ENCODE assay signal across 21 cellular contexts in genomic region chr5:154366353-154366752, GRCh38.
DNase-seq lines count a peak whose midpoint lies in the region; ATAC-seq, FAIRE-seq and TF ChIP-seq lines count a peak whose summit lies in the region.
"Had no signal": no experiment of that assay in that cellular context is flagged by ENCODE, and none has a peak within 500 bp of the region (broad histone marks: within the 10 kb centered on the region; RNA-seq: fewer than 3 reads in every experiment).

No MANE protein-coding gene starts in this region.

- no peak overlapping the region for H3K9ac ChIP-seq in keratinocyte (ENCODE audit: control insufficient read depth, extremely low read depth, insufficient read depth, low read length)

- H3K9me1 ChIP-seq in keratinocyte (ENCODE audit: control insufficient read depth, extremely low read depth, insufficient read depth, low read length): no peaks in the 10 kb centered on the region

- no peaks in the 10 kb centered on the region for H3K9me3 ChIP-seq in keratinocyte (ENCODE audit: control insufficient read depth, low read depth, low read length)
- H3K9me3 ChIP-seq: esophagus squamous epithelium had no signal

- no peaks in the 10 kb centered on the region for H4K20me1 ChIP-seq in keratinocyte (ENCODE audit: control insufficient read depth, extremely low read depth, insufficient read depth, low read length)

- dilution Hi-C loops in keratinocyte (cut with MboI; ENCODE audit: extremely low pct_ligation_motif_present, low sequenced_read_pairs): no loop called here

- H3K27ac ChIP-seq in ACC112 (ENCODE audit: low read depth, low read length): peak overlapping the region; percentile 87
- H3K27ac ChIP-seq in keratinocyte (ENCODE audit: control insufficient read depth, insufficient read depth, low read length): peak overlapping the region; percentile 58

- H3K27me3 ChIP-seq in ACC112 (ENCODE audit: insufficient read depth, low read length): no peaks in the 10 kb centered on the region
- no peaks in the 10 kb centered on the region for H3K27me3 ChIP-seq in keratinocyte (ENCODE audit: control insufficient read depth, extremely low read depth, insufficient read depth, low read length)
- H3K27me3 ChIP-seq: esophagus squamous epithelium had no signal

- H3K4me1 ChIP-seq in ACC112 (ENCODE audit: control insufficient read depth, insufficient read depth, low read length, unreplicated experiment): peaks cover 71% of the 10 kb centered on the region
- H3K4me1 ChIP-seq in keratinocyte (ENCODE audit: control insufficient read depth, extremely low read depth, insufficient read depth, low read length): peaks cover 57% of the 10 kb centered on the region

- no peak for ATAC-seq in HG03342 (IDR thresholded peaks at IDR 0.05; ENCODE audit: unreplicated experiment)
- ATAC-seq in GM19463 (IDR thresholded peaks at IDR 0.05; ENCODE audit: unreplicated experiment): no peak
- ATAC-seq: activated naive CD8-positive, alpha-beta T cell treated with anti-CD3 and anti-CD28 coated beads, Interleukin-2, amount 50 U/mL, for 24 hours had no signal

- TF ChIP-seq CTCF in cardiac fibroblast (IDR thresholded peaks at IDR 0.05; ENCODE audit: low read depth, low read length): no peak
- TF ChIP-seq CTCF in keratinocyte (optimal IDR thresholded peaks at IDR 0.05 in 1 of 3, IDR thresholded peaks at IDR 0.05 in 1 of 3, conservative IDR thresholded peaks at IDR 0.05 in 1 of 3; ENCODE audit: extremely low read depth in 1 of 3, insufficient read depth in 2 of 3, low read length in 3 of 3): no peak

- no peaks in the 10 kb centered on the region for H3K36me3 ChIP-seq in ACC112 (ENCODE audit: insufficient read depth, low read length)
- H3K36me3 ChIP-seq in keratinocyte (ENCODE audit: control insufficient read depth in 2 of 2, extremely low read depth in 1 of 2, insufficient read depth in 2 of 2, low read length in 2 of 2): no peaks in the 10 kb centered on the region
- H3K36me3 ChIP-seq: esophagus squamous epithelium had no signal

- no peak for FAIRE-seq in keratinocyte (lab: Jason Lieb, UNC)

- H3K4me3 ChIP-seq in ACC112 (ENCODE audit: low read depth, low read length): no peak overlapping the region
- H3K4me3 ChIP-seq in cardiac fibroblast (replicated peaks in 1 of 2; ENCODE audit: low read depth in 2 of 2, low read length in 2 of 2): no peak overlapping the region
- no peak overlapping the region for H3K4me3 ChIP-seq in keratinocyte (ENCODE audit: control insufficient read depth in 2 of 3, extremely low read depth in 1 of 3, insufficient read depth in 2 of 3, low read depth in 1 of 3, low read length in 3 of 3)
- H3K4me3 ChIP-seq: esophagus squamous epithelium had no signal

- peak overlapping the region; percentile 1 for H3K4me2 ChIP-seq in keratinocyte (ENCODE audit: control insufficient read depth, extremely low read depth, insufficient read depth, low read depth, low read length)

- DNase-seq in LHCN-M2 (ENCODE audit: low read depth) (peak; percentile 60), cardiac fibroblast (ENCODE audit: low read depth in 2 of 2) (peak; percentile 74 to 85), keratinocyte (ENCODE audit: low read depth, low spot score) (no peak), NCI-H446 (lab: John Stamatoyannopoulos, UW) (no peak), activated gamma-delta T cell (lab: John Stamatoyannopoulos, UW) (no peak)
- DNase-seq: activated CD4-positive, alpha-beta T cell treated with anti-CD3 and anti-CD28 coated beads, Interleukin-2, amount 50 U/mL, for 48 hours; activated naive CD8-positive, alpha-beta T cell treated with anti-CD3 and anti-CD28 coated beads, Interleukin-2, amount 50 U/mL, for 24 hours; activated T-cell treated with anti-CD3 and anti-CD28 coated beads, Interleukin-2, amount 50 U/mL, for 48 hours; COR-L47; cortex of kidney; esophagus squamous epithelium; hippocampal formation; Karpas-422; left cardiac atrium; NCI-H1694; NCI-H345; stimulated activated CD4-positive, alpha-beta T cell treated with anti-CD3 and anti-CD28 coated beads, Interleukin-12 subunit alpha, Interleukin-12 subunit beta, amount 100 ng/mL, for 4 hours; stimulated activated naive CD4-positive, alpha-beta T cell had no signal

- H2AFZ ChIP-seq in ACC112 (ENCODE audit: low read length, unreplicated experiment) (no peak overlapping the region), keratinocyte (ENCODE audit: control insufficient read depth, low read length) (no peak overlapping the region)

- H3K79me2 ChIP-seq in ACC112 (ENCODE audit: control insufficient read depth, insufficient read depth, low read length, unreplicated experiment) (peaks cover 3% of the 10 kb centered on the region), keratinocyte (ENCODE audit: control insufficient read depth, insufficient read depth, low read length) (no peaks in the 10 kb centered on the region)

Comparison
In these comparisons a context has a peak if more than half of its experiments do, and no peak if none do; other contexts are left out.
1. DNase-seq: peak in LHCN-M2 (single experiment) and cardiac fibroblast (2 of 2); none in keratinocyte (single experiment), NCI-H446 (0 of 2) and activated gamma-delta T cell (single experiment).